In the genomic region with DNA sequence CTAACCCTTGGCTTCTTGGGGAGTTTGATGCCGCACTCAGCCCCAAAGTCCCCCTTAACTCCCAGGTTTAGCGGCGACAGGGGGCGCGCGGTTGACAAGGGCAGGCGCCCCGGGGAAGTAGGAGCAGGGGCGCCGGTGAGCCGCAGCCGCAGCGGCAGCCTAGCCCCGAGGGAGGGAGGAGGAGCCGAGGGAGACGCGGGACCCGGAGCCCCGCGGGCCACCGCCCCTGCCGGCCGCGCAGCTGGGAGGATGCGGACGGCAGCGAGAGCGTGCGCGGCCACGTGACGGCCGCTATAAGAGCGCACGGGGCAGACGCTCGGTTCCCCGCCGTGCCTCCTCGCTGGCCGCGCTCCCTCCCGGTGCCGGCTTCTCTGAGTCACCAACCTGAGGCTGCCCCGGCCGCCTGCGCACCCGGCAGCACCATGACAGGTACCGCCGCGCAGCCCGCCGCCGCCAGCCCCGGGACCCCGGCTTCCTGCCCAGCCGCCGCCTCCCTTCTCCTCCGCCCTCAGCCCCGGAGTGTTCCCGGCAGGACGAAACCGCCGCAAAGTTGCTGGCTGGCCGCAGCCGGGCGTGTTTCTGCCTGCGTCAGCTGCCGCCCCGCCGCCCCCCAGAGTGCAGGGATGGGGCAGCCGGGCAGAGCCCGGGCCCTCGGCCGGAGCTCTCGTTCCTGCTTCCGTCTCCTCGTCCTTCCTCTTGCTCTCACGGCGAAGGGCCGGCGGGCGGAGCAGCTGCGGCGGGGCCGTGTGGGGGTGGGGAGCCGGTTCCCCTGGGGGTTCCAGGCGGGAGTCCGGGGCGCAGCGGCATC, we compare ENCODE assay signal across 8 cellular contexts. TPM values are rescaled to one million over a fixed set of nuclear protein-coding genes. Genes with fewer than 3 reads are reported as not detected.
A peak's percentile ranks its signal among the peaks of the same experiment; 100 is the strongest.
DNase-seq lines count a peak whose midpoint lies in the region; ATAC-seq and TF ChIP-seq lines count a peak whose summit lies in the region.

A gene (plus strand): TSS at position 322 of the 808 bp plus-strand sequence. CDS start 101 bp downstream, at position 423.

- H3K9me3 Mint-ChIP-seq in dendritic cell treated with granulocyte-macrophage colony-stimulating factor and Interleukin-4, amounts not matched to agents 40 ng/mL and 50 ng/mL, for 4 days: no peaks in the 10 kb centered on the region

- H3K4me3 Mint-ChIP-seq in dendritic cell treated with granulocyte-macrophage colony-stimulating factor and Interleukin-4, amounts not matched to agents 40 ng/mL and 50 ng/mL, for 4 days: peak within 1 kb of the TSS; percentile 97

- peaks cover 24% of the 10 kb centered on the region for H3K4me1 Mint-ChIP-seq in dendritic cell treated with granulocyte-macrophage colony-stimulating factor and Interleukin-4, amounts not matched to agents 40 ng/mL and 50 ng/mL, for 4 days (ENCODE audit: low read depth)

- intact Hi-C loops in dendritic cell treated with granulocyte-macrophage colony-stimulating factor and Interleukin-4, amounts not matched to agents 40 ng/mL and 50 ng/mL, for 4 days (cut with micrococcal nuclease): loop anchor here (10.0 kb wide), 1 partner anchor 93 kb away; a partner anchor contains a TSS
- intact Hi-C loops in left lung (cut with DNase I): no loop called here

- DNase-seq in AG09319 (ENCODE audit: extremely low read depth, low read depth) (peak; percentile 50), NCI-H510A (lab: John Stamatoyannopoulos, UW) (peak; percentile 78), left lung (peak; percentile 85 to 97)
- peak; percentile 73 for DNase-seq in activated CD4-positive, alpha-beta T cell treated with anti-CD3 and anti-CD28 coated beads, Interleukin-2, amount 50 U/mL, for 1 hour
- DNase-seq in stimulated activated CD4-positive, alpha-beta T cell treated with anti-CD3 and anti-CD28 coated beads, Interleukin-4, amount 100 ng/mL, for 1 hour: peak; percentile 79

- peak within 1 kb of the TSS; percentile 90 for H3K27ac Mint-ChIP-seq in dendritic cell treated with granulocyte-macrophage colony-stimulating factor and Interleukin-4, amounts not matched to agents 40 ng/mL and 50 ng/mL, for 4 days

- H3K4me1 ChIP-seq in left lung: peaks cover 5 to 28% of the 10 kb centered on the region in 2 donors

- TF ChIP-seq CTCF in AG09319 (IDR thresholded peaks at IDR 0.05; ENCODE audit: low read depth, low read length) (peak; percentile 23), left lung (IDR thresholded peaks at IDR 0.05) (peak; percentile 19 to 29)

- H3K27ac ChIP-seq in left lung: peak within 1 kb of the TSS; percentile 94 to 98

- H3K36me3 Mint-ChIP-seq in dendritic cell treated with granulocyte-macrophage colony-stimulating factor and Interleukin-4, amounts not matched to agents 40 ng/mL and 50 ng/mL, for 4 days (ENCODE audit: low read depth): peaks cover 34% of the 10 kb centered on the region

- ATAC-seq in GM18870 (IDR thresholded peaks at IDR 0.05; ENCODE audit: unreplicated experiment) (peak; percentile 49), HG03108 (IDR thresholded peaks at IDR 0.05; ENCODE audit: unreplicated experiment) (peak; percentile 80), left lung (peak; percentile 95)

- H3K9me3 ChIP-seq in left lung: no peaks in the 10 kb centered on the region

- H3K36me3 ChIP-seq in left lung: peaks cover 0 to 23% of the 10 kb centered on the region in 2 donors

- H3K4me3 ChIP-seq in left lung: peak within 1 kb of the TSS; percentile 77 to 90

- no peaks in the 10 kb centered on the region for H3K27me3 ChIP-seq in left lung

- H3K27me3 Mint-ChIP-seq in dendritic cell treated with granulocyte-macrophage colony-stimulating factor and Interleukin-4, amounts not matched to agents 40 ng/mL and 50 ng/mL, for 4 days: no peaks in the 10 kb centered on the region

RNA-seq across cellular contexts. Expression of the gene that starts here (rescaled TPM):
- total RNA-seq in left lung: 10 to 100 TPM; 43.9 to 67.9 TPM

Comparison
In these comparisons a context has a peak if more than half of its experiments do, and no peak if none do; other contexts are left out.
1. Peak in every context shown above with its lines: DNase-seq, ATAC-seq, H3K4me3 ChIP-seq and H3K27ac ChIP-seq.